ENCODE assay signal across 30 cellular contexts in genomic region chr6:12028194-12028593, GRCh38.
"Had no signal": no experiment of that assay in that cellular context is flagged by ENCODE, and none has a peak within 500 bp of the region (broad histone marks: within the 10 kb centered on the region; RNA-seq: fewer than 3 reads in every experiment).

No MANE protein-coding gene starts in this region.

- H3K27ac ChIP-seq: brain microvascular endothelial cell, coronary artery, dorsolateral prefrontal cortex had no signal

- DNase-seq: activated CD4-positive, alpha-beta T cell treated with anti-CD3 and anti-CD28 coated beads for 36 hours; activated CD4-positive, alpha-beta T cell treated with anti-CD3 and anti-CD28 coated beads, Interleukin-2, amount 50 U/mL, for 1 hour; activated CD4-positive, alpha-beta T cell treated with anti-CD3 and anti-CD28 coated beads, Interleukin-2, amount 50 U/mL, for 48 hours; activated CD4-positive, CD25-positive, alpha-beta regulatory T cell; activated CD4-positive, CD25-positive, alpha-beta regulatory T cell treated with anti-CD3 and anti-CD28 coated beads, Interleukin-2, amount 50 U/mL, for 72 hours; activated CD8-positive, alpha-beta memory T cell treated with anti-CD3 and anti-CD28 coated beads for 24 hours; activated CD8-positive, alpha-beta T cell treated with anti-CD3 and anti-CD28 coated beads for 36 hours; activated effector memory CD4-positive, alpha-beta T cell treated with Interleukin-2 at 50 U/mL for 16 hours; activated gamma-delta T cell treated with Interleukin-2 at 50 U/mL for 16 hours; activated naive CD4-positive, alpha-beta T cell treated with anti-CD3 and anti-CD28 coated beads, Interleukin-2, amount 50 U/mL, for 16 hours; activated naive CD4-positive, alpha-beta T cell treated with Interleukin-2 at 50 U/mL for 16 hours; activated T-cell treated with anti-CD3 and anti-CD28 coated beads, Interleukin-2, amount 50 U/mL, for 4 hours; amniotic stem cell; anterior cingulate cortex; brain microvascular endothelial cell; dorsolateral prefrontal cortex; effector memory CD4-positive, alpha-beta T cell; endodermal cell; erythroblast; esophagus squamous epithelium; head of caudate nucleus; T-helper 2 cell had no signal

- FAIRE-seq: astrocyte, bronchial epithelial cell, frontal cortex had no signal

- H3K27me3 Mint-ChIP-seq: activated CD4-positive, alpha-beta T cell treated with anti-CD3 and anti-CD28 coated beads for 36 hours; activated CD8-positive, alpha-beta T cell treated with anti-CD3 and anti-CD28 coated beads for 36 hours; activated naive CD8-positive, alpha-beta T cell; activated T-helper 17 cell treated with anti-CD3 and anti-CD28 coated beads, Interleukin-2, amount 50 U/mL, for 72 hours; central memory CD8-positive, alpha-beta T cell; dendritic cell treated with granulocyte-macrophage colony-stimulating factor and Interleukin-4, amounts not matched to agents 40 ng/mL and 50 ng/mL, for 4 days had no signal

- H3K27ac Mint-ChIP-seq: activated CD4-positive, alpha-beta T cell treated with anti-CD3 and anti-CD28 coated beads for 36 hours; activated CD8-positive, alpha-beta T cell treated with anti-CD3 and anti-CD28 coated beads for 36 hours; activated T-helper 17 cell treated with anti-CD3 and anti-CD28 coated beads, Interleukin-2, amount 50 U/mL, for 72 hours; dendritic cell treated with granulocyte-macrophage colony-stimulating factor and Interleukin-4, amounts not matched to agents 40 ng/mL and 50 ng/mL, for 4 days; endodermal cell had no signal

- H3K27me3 ChIP-seq: brain microvascular endothelial cell, dorsolateral prefrontal cortex, esophagus squamous epithelium had no signal

- H3K36me3 ChIP-seq: esophagus squamous epithelium had no signal

- H3K9me3 ChIP-seq: esophagus squamous epithelium had no signal

- H3K4me3 Mint-ChIP-seq: activated CD4-positive, alpha-beta T cell treated with anti-CD3 and anti-CD28 coated beads for 36 hours; activated CD8-positive, alpha-beta T cell treated with anti-CD3 and anti-CD28 coated beads for 36 hours; activated T-cell treated with anti-CD3 and anti-CD28 coated beads, Interleukin-2, amount 50 U/mL, for 4 hours; activated T-helper 17 cell treated with anti-CD3 and anti-CD28 coated beads, Interleukin-2, amount 50 U/mL, for 72 hours; central memory CD8-positive, alpha-beta T cell; dendritic cell treated with granulocyte-macrophage colony-stimulating factor and Interleukin-4, amounts not matched to agents 40 ng/mL and 50 ng/mL, for 4 days; endodermal cell had no signal

- ATAC-seq: activated CD4-positive, alpha-beta T cell treated with anti-CD3 and anti-CD28 coated beads for 36 hours; activated CD8-positive, alpha-beta T cell treated with anti-CD3 and anti-CD28 coated beads for 36 hours; activated T-cell treated with anti-CD3 and anti-CD28 coated beads, Interleukin-2, amount 50 U/mL, for 4 hours; activated T-helper 17 cell treated with anti-CD3 and anti-CD28 coated beads, Interleukin-2, amount 50 U/mL, for 72 hours had no signal

- H3K4me3 ChIP-seq: coronary artery, dorsolateral prefrontal cortex, esophagus squamous epithelium had no signal
